Comparison of ENCODE assay signal across 11 cellular contexts in genomic region chr16:27241658-27242057, GRCh38. TPM values are rescaled to one million over a fixed set of nuclear protein-coding genes. Genes with fewer than 3 reads are reported as not detected.
A peak's percentile ranks its signal among the peaks of the same experiment; 100 is the strongest.
DNase-seq lines count a peak whose midpoint lies in the region; ATAC-seq, FAIRE-seq and TF ChIP-seq lines count a peak whose summit lies in the region.
"Had no signal": no experiment of that assay in that cellular context is flagged by ENCODE, and none has a peak within 500 bp of the region (broad histone marks: within the 10 kb centered on the region; RNA-seq: fewer than 3 reads in every experiment).

No MANE protein-coding gene starts in this region.

- no peak overlapping the region for H2AFZ ChIP-seq in HepG2 (ENCODE audit: low read length)

- no peaks in the 10 kb centered on the region for H3K27me3 ChIP-seq in liver (ENCODE audit: control insufficient read depth in 4 of 4, insufficient read depth in 4 of 4, low read length in 3 of 4)
- no peaks in the 10 kb centered on the region for H3K27me3 ChIP-seq in HepG2 (ENCODE audit: control insufficient read depth in 1 of 2, insufficient read depth in 2 of 2, low read length in 2 of 2)
- no peaks in the 10 kb centered on the region for H3K27me3 ChIP-seq in vagina

- H3K4me1 ChIP-seq in liver (ENCODE audit: control insufficient read depth in 4 of 4, insufficient read depth in 4 of 4, low read length in 3 of 4) (peaks cover 0 to 11% (median 2%) of the 10 kb centered on the region in 4 donors), HepG2 (ENCODE audit: insufficient read depth, low read length) (peaks cover 21% of the 10 kb centered on the region), vagina (peaks cover 76% of the 10 kb centered on the region)

- peak overlapping the region; percentile 36 to 66 for H3K27ac ChIP-seq in liver (ENCODE audit: low read depth in 1 of 2, low read length in 2 of 2)
- no peak overlapping the region for H3K27ac ChIP-seq in HepG2 (ENCODE audit: extremely low read length, insufficient read depth, low read length)
- H3K27ac ChIP-seq in vagina: peak overlapping the region; percentile 83

- H3K36me3 ChIP-seq in liver (ENCODE audit: control insufficient read depth in 4 of 4, insufficient read depth in 3 of 4, low read depth in 1 of 4, low read length in 3 of 4): peaks cover 0 to 2% (median 0%) of the 10 kb centered on the region in 4 donors
- H3K36me3 ChIP-seq in HepG2 (replicated peaks in 1 of 2; ENCODE audit: control insufficient read depth in 1 of 2, insufficient read depth in 2 of 2, low read length in 2 of 2): peaks cover 1 to 16% of the 10 kb centered on the region in 2 experiments
- H3K36me3 ChIP-seq in vagina: no peaks in the 10 kb centered on the region

- no peaks in the 10 kb centered on the region for H3K27me3 Mint-ChIP-seq in effector memory CD8-positive, alpha-beta T cell
- H3K27me3 Mint-ChIP-seq in neural crest cell (ENCODE audit: low read depth): no peaks in the 10 kb centered on the region

- no peak overlapping the region for H3K4me2 ChIP-seq in HepG2 (ENCODE audit: low read depth, low read length)

- no peak for DNase-seq in HepG2 (ENCODE audit: low spot score)
- DNase-seq in effector memory CD8-positive, alpha-beta T cell: no peak
- DNase-seq in neural crest cell (ENCODE audit: low read depth, low spot score): no peak
- DNase-seq in vagina (ENCODE audit: extremely low spot score in 2 of 2): peak in 1 of 2 donors; percentile 72
- DNase-seq: effector CD4-positive, alpha-beta T cell; NCI-H1694 treated with DMSO at 0.1 percent for 48 hours; T1000 had no signal

- CTCF ChIA-PET in HepG2 (lab: Yijun Ruan, JAX; ENCODE audit: low intra/inter-chr PET ratio, low total read pairs): no interaction called here

- TF ChIP-seq POLR2A in HepG2 (IDR thresholded peaks at IDR 0.05; ENCODE audit: insufficient read depth in 1 of 2, low read depth in 2 of 2, low read length in 2 of 2): no peak
- TF ChIP-seq POLR2A in vagina (IDR thresholded peaks at IDR 0.05): no peak

- H3K4me1 Mint-ChIP-seq in effector memory CD8-positive, alpha-beta T cell (ENCODE audit: low read depth in 2 of 2): peaks cover 55 to 57% of the 10 kb centered on the region in 2 donors
- peaks cover 50% of the 10 kb centered on the region for H3K4me1 Mint-ChIP-seq in neural crest cell

- no peak for FAIRE-seq in HepG2 (lab: Jason Lieb, UNC)

- H3K36me3 Mint-ChIP-seq in effector memory CD8-positive, alpha-beta T cell (ENCODE audit: insufficient read depth): peaks cover 8% of the 10 kb centered on the region
- H3K36me3 Mint-ChIP-seq in neural crest cell (ENCODE audit: low read depth): no peaks in the 10 kb centered on the region

- in situ Hi-C loops in HepG2 (cut with HindIII; ENCODE audit: extremely low pct_ligation_motif_present, low pct_unique_long_range_greater_than_20kb): no loop called here

- no peaks in the 10 kb centered on the region for H3K9me3 ChIP-seq in liver (ENCODE audit: control insufficient read depth in 4 of 4, low read length in 3 of 4)
- H3K9me3 ChIP-seq in HepG2 (ENCODE audit: low read length): no peaks in the 10 kb centered on the region
- H3K9me3 ChIP-seq in vagina: no peaks in the 10 kb centered on the region

- H3K4me3 Mint-ChIP-seq in effector memory CD8-positive, alpha-beta T cell: no peak overlapping the region
- no peak overlapping the region for H3K4me3 Mint-ChIP-seq in neural crest cell

- H3K79me2 ChIP-seq in HepG2 (ENCODE audit: insufficient read depth, low read length): peaks cover 4% of the 10 kb centered on the region

- ATAC-seq in HepG2 (no peak), GM21619 (IDR thresholded peaks at IDR 0.05; ENCODE audit: unreplicated experiment) (no peak), GM19397 (IDR thresholded peaks at IDR 0.05; ENCODE audit: unreplicated experiment) (no peak), HG03342 (IDR thresholded peaks at IDR 0.05; ENCODE audit: unreplicated experiment) (no peak)
- no peak for ATAC-seq in effector memory CD8-positive, alpha-beta T cell (replicated peaks)

- no peak for TF ChIP-seq RAD21 in liver (IDR thresholded peaks at IDR 0.05)
- no peak for TF ChIP-seq RAD21 in HepG2 (CRISPR knock-in tag; IDR thresholded peaks at IDR 0.05)

- BruUV-seq in HepG2 (replicated peaks; lab: Mats Ljungman, UMichigan): no TSS peak

- peak overlapping the region; percentile 46 to 87 for H3K27ac Mint-ChIP-seq in effector memory CD8-positive, alpha-beta T cell
- H3K27ac Mint-ChIP-seq in neural crest cell (ENCODE audit: unreplicated experiment): peak overlapping the region; percentile 81

- TF ChIP-seq EP300 in HepG2 (IDR thresholded peaks at IDR 0.05; ENCODE audit: low read depth in 2 of 2, low read length in 2 of 2) (no peak), HepG2 (CRISPR knock-in tag; IDR thresholded peaks at IDR 0.05; ENCODE audit: borderline replicate concordance) (no peak)

- intact Hi-C loops in HepG2 (cut with micrococcal nuclease; ENCODE audit: unreplicated experiment) (loop anchor here (2.0 kb wide), 1 partner anchor 23 kb away; no protein-coding TSS in a partner anchor), vagina (cut with DNase I) (loop anchor here (5.0 kb wide), 1 partner anchor 86 kb away; no protein-coding TSS in a partner anchor)

- H3K4me3 ChIP-seq in liver (ENCODE audit: low read depth in 1 of 3, low read length in 3 of 3): no peak overlapping the region
- H3K4me3 ChIP-seq in HepG2 (replicated peaks in 1 of 3; ENCODE audit: insufficient read depth in 1 of 3, low read depth in 2 of 3, low read length in 3 of 3): no peak overlapping the region
- H3K4me3 ChIP-seq in vagina: no peak overlapping the region

- POLR2A ChIA-PET in HepG2 (lab: Yijun Ruan, JAX): no interaction called here

- TF ChIP-seq CTCF in liver (IDR thresholded peaks at IDR 0.05; ENCODE audit: low read depth, low read length, missing input control) (no peak), HepG2 (CRISPR knock-in tag; IDR thresholded peaks at IDR 0.05) (no peak), neural crest cell (conservative IDR thresholded peaks at IDR 0.05) (no peak), vagina (IDR thresholded peaks at IDR 0.05) (no peak)

- WGBS in liver: 73% methylated on average over 13 of the region's 13 CpGs
- WGBS in HepG2 (ENCODE audit: low lambda C conversion rate): 85% methylated on average over 13 of the region's 13 CpGs

- H4K20me1 ChIP-seq in HepG2 (ENCODE audit: insufficient read depth, low read length): no peaks in the 10 kb centered on the region

- H3K9me3 Mint-ChIP-seq in effector memory CD8-positive, alpha-beta T cell: no peaks in the 10 kb centered on the region
- H3K9me3 Mint-ChIP-seq in neural crest cell: no peaks in the 10 kb centered on the region

- no peak overlapping the region for H3K9ac ChIP-seq in liver (ENCODE audit: low read depth in 1 of 2, low read length in 2 of 2)
- H3K9ac ChIP-seq in HepG2 (ENCODE audit: insufficient read depth, low read depth, low read length): no peak overlapping the region

RNA-seq across cellular contexts. Expression of gene NSMCE1, which starts 26.9 kb away (rescaled TPM):
- total RNA-seq in liver (10 to 100 TPM; 16.5 to 16.6 TPM), HepG2 (2016; rRNA removed; fragmentation: Illumina TruSeq; extraction: Trizol) (52.9 and 53.2 TPM in 2 replicates), neural crest cell (30.4 and 32.6 TPM in 2 replicates), vagina (24.6 TPM)
- polyA plus RNA-seq in liver (10 to 100 TPM; 26.9 to 39.0 TPM), HepG2 (2011; rRNA removed) (42.7 and 43.5 TPM in 2 replicates)
- 17.2 and 19.5 TPM in 2 replicates for total RNA-seq in HepG2 (2016; cell fraction: cytosol; rRNA removed; fragmentation: Illumina TruSeq; extraction: Trizol; ENCODE audit: low read depth)
- total RNA-seq in HepG2 (2016; cell fraction: insoluble cytoplasmic fraction; rRNA removed; fragmentation: Illumina TruSeq; extraction: Trizol): 55.4 and 56.5 TPM in 2 replicates
- 25.5 and 27.7 TPM in 2 replicates for total RNA-seq in HepG2 (2016; cell fraction: membrane; rRNA removed; fragmentation: Illumina TruSeq; extraction: Trizol)
- 28.0 and 30.5 TPM in 2 replicates for total RNA-seq in HepG2 (2016; cell fraction: nucleus; rRNA removed; fragmentation: Illumina TruSeq; extraction: Trizol)
- polyA plus RNA-seq in HepG2 (2011; cell fraction: cytosol; rRNA removed): 43.3 and 48.1 TPM in 2 replicates
- 9.6 and 20.1 TPM in 2 replicates for polyA plus RNA-seq in HepG2 (2011; cell fraction: nucleus; rRNA removed)
- 63.6 and 69.8 TPM in 2 replicates for polyA plus RNA-seq in HepG2 (2012)
- polyA plus RNA-seq in HepG2 (2016; cell fraction: cytosol; fragmentation: Illumina TruSeq; extraction: Trizol; ENCODE audit: low read depth): 16.5 and 23.5 TPM in 2 replicates
- polyA plus RNA-seq in HepG2 (2016; cell fraction: insoluble cytoplasmic fraction; fragmentation: Illumina TruSeq; extraction: Trizol; ENCODE audit: low read depth): 55.4 and 59.8 TPM in 2 replicates
- 23.1 and 25.4 TPM in 2 replicates for polyA plus RNA-seq in HepG2 (2016; cell fraction: membrane; fragmentation: Illumina TruSeq; extraction: Trizol; ENCODE audit: low read depth)
- 58.1 and 59.0 TPM in 2 replicates for polyA plus RNA-seq in HepG2 (2016; cell fraction: nucleus; fragmentation: Illumina TruSeq; extraction: Trizol; ENCODE audit: insufficient read depth, low read depth)
- polyA minus RNA-seq in HepG2 (2011; rRNA and poly(A)+ RNA removed; ENCODE audit: low replicate concordance): 68.2 and 105 TPM in 2 replicates
- 19.2 and 19.6 TPM in 2 replicates for polyA minus RNA-seq in HepG2 (2011; cell fraction: cytosol; rRNA and poly(A)+ RNA removed)
- polyA minus RNA-seq in HepG2 (2011; cell fraction: nucleus; rRNA and poly(A)+ RNA removed): 12.1 and 29.7 TPM in 2 replicates

RNA-seq across cellular contexts. Expression of gene KDM8, which starts 38.3 kb away (rescaled TPM):
- 100 to 1,000 TPM in 1 of 2 donors, 1 to 10 TPM in 1; 4.6 to 198 TPM for total RNA-seq in liver
- 10 to 100 TPM; 96.7 to 98.7 TPM for polyA plus RNA-seq in liver
- total RNA-seq in HepG2 (2016; rRNA removed; fragmentation: Illumina TruSeq; extraction: Trizol): 5.2 and 8.6 TPM in 2 replicates
- total RNA-seq in HepG2 (2016; cell fraction: cytosol; rRNA removed; fragmentation: Illumina TruSeq; extraction: Trizol; ENCODE audit: low read depth): 4.8 and 8.6 TPM in 2 replicates
- 6.8 and 8.9 TPM in 2 replicates for total RNA-seq in HepG2 (2016; cell fraction: insoluble cytoplasmic fraction; rRNA removed; fragmentation: Illumina TruSeq; extraction: Trizol)
- 5.4 and 6.5 TPM in 2 replicates for total RNA-seq in HepG2 (2016; cell fraction: membrane; rRNA removed; fragmentation: Illumina TruSeq; extraction: Trizol)
- 10.5 and 11.8 TPM in 2 replicates for total RNA-seq in HepG2 (2016; cell fraction: nucleus; rRNA removed; fragmentation: Illumina TruSeq; extraction: Trizol)
- polyA plus RNA-seq in HepG2 (2011; rRNA removed): 3.3 and 4.0 TPM in 2 replicates
- 1.7 and 1.8 TPM in 2 replicates for polyA plus RNA-seq in HepG2 (2011; cell fraction: cytosol; rRNA removed)
- 18.0 and 23.0 TPM in 2 replicates for polyA plus RNA-seq in HepG2 (2011; cell fraction: nucleus; rRNA removed)
- polyA plus RNA-seq in HepG2 (2012): 3.3 and 3.7 TPM in 2 replicates
- 1.4 and 2.0 TPM in 2 replicates for polyA plus RNA-seq in HepG2 (2016; cell fraction: cytosol; fragmentation: Illumina TruSeq; extraction: Trizol; ENCODE audit: low read depth)
- 8.2 and 9.2 TPM in 2 replicates for polyA plus RNA-seq in HepG2 (2016; cell fraction: insoluble cytoplasmic fraction; fragmentation: Illumina TruSeq; extraction: Trizol; ENCODE audit: low read depth)
- polyA plus RNA-seq in HepG2 (2016; cell fraction: membrane; fragmentation: Illumina TruSeq; extraction: Trizol; ENCODE audit: low read depth): 2.7 and 2.8 TPM in 2 replicates
- polyA plus RNA-seq in HepG2 (2016; cell fraction: nucleus; fragmentation: Illumina TruSeq; extraction: Trizol; ENCODE audit: insufficient read depth, low read depth): 14.1 and 16.6 TPM in 2 replicates
- polyA minus RNA-seq in HepG2 (2011; rRNA and poly(A)+ RNA removed; ENCODE audit: low replicate concordance): 8.5 and 15.7 TPM in 2 replicates
- 1.7 and 2.4 TPM in 2 replicates for polyA minus RNA-seq in HepG2 (2011; cell fraction: cytosol; rRNA and poly(A)+ RNA removed)
- polyA minus RNA-seq in HepG2 (2011; cell fraction: nucleus; rRNA and poly(A)+ RNA removed): 13.1 and 14.7 TPM in 2 replicates
- total RNA-seq in neural crest cell: 15.6 and 16.3 TPM in 2 replicates
- total RNA-seq in vagina: 1.5 TPM
